ENCODE assay signal across 8 cellular contexts in genomic region chr1:176205322-176205914, GRCh38. TPM values are rescaled to one million over a fixed set of nuclear protein-coding genes. Genes with fewer than 3 reads are reported as not detected.
DNase-seq lines count a peak whose midpoint lies in the region; ATAC-seq and TF ChIP-seq lines count a peak whose summit lies in the region.

No MANE protein-coding gene starts in this region.

- no peak overlapping the region for H2AFZ ChIP-seq in OCI-LY3 (ENCODE audit: low read depth, low read length)

- H3K4me1 Mint-ChIP-seq in endodermal cell (peaks cover 12% of the 10 kb centered on the region), osteocyte (ENCODE audit: unreplicated experiment) (peaks cover 36% of the 10 kb centered on the region)

- H3K4me3 Mint-ChIP-seq in endodermal cell (peak overlapping the region; percentile 93), osteocyte (ENCODE audit: unreplicated experiment) (peak overlapping the region; percentile 92)

- no peak for TF ChIP-seq CTCF in GM13976 (IDR thresholded peaks at IDR 0.05; ENCODE audit: borderline replicate concordance, control extremely low read depth, extremely low read depth, insufficient read depth, missing control alignments)
- TF ChIP-seq CTCF in OCI-LY3 (IDR thresholded peaks at IDR 0.05; ENCODE audit: low read depth, low read length): no peak
- no peak for TF ChIP-seq CTCF in endodermal cell (conservative IDR thresholded peaks at IDR 0.05)
- TF ChIP-seq CTCF in osteocyte (IDR thresholded peaks at IDR 0.05): no peak

- H3K27me3 Mint-ChIP-seq in endodermal cell (ENCODE audit: insufficient read depth) (no peaks in the 10 kb centered on the region), osteocyte (ENCODE audit: unreplicated experiment) (no peaks in the 10 kb centered on the region)

- H3K9ac ChIP-seq in OCI-LY3 (ENCODE audit: low read length) (peak overlapping the region; percentile 94), endodermal cell (ENCODE audit: extremely low read depth, low read length, poor library complexity, severe bottlenecking) (peak overlapping the region; percentile 75)

- H3K27ac ChIP-seq in OCI-LY3 (ENCODE audit: low read length) (peak overlapping the region; percentile 78), endodermal cell (ENCODE audit: low read depth, low read length) (no peak overlapping the region)

- no peak for ATAC-seq in HG03565 (IDR thresholded peaks at IDR 0.05; ENCODE audit: unreplicated experiment)

- no peaks in the 10 kb centered on the region for H3K36me3 ChIP-seq in OCI-LY3 (replicated peaks; ENCODE audit: low read depth, low read length)
- H3K36me3 ChIP-seq in endodermal cell (ENCODE audit: control insufficient read depth, insufficient read depth, low read length): no peaks in the 10 kb centered on the region

- in situ Hi-C loops in GM13976 (cut with MboI; ENCODE audit: low sequenced_read_pairs, unreplicated experiment): no loop called here

- peak overlapping the region; percentile 95 for H3K4me2 ChIP-seq in OCI-LY3 (ENCODE audit: low read length)

- H3K4me1 ChIP-seq in OCI-LY3 (ENCODE audit: low read length) (peaks cover 24% of the 10 kb centered on the region), endodermal cell (ENCODE audit: control insufficient read depth, insufficient read depth, low read length) (no peaks in the 10 kb centered on the region)

- no peaks in the 10 kb centered on the region for H3K27me3 ChIP-seq in OCI-LY3 (ENCODE audit: low read depth, low read length)
- H3K27me3 ChIP-seq in endodermal cell (ENCODE audit: control insufficient read depth, insufficient read depth, low read length, poor library complexity, severe bottlenecking): no peaks in the 10 kb centered on the region

- peak overlapping the region; percentile 96 for H3K4me3 ChIP-seq in OCI-LY3 (ENCODE audit: low read length)
- peak overlapping the region; percentile 99 for H3K4me3 ChIP-seq in endodermal cell (ENCODE audit: low read length)

- peaks cover 78% of the 10 kb centered on the region for H3K79me2 ChIP-seq in OCI-LY3 (ENCODE audit: low read length)

- H3K27ac Mint-ChIP-seq in endodermal cell: peak overlapping the region; percentile 35
- H3K27ac Mint-ChIP-seq in osteocyte (ENCODE audit: unreplicated experiment): peak overlapping the region; percentile 84

- peaks cover 6% of the 10 kb centered on the region for H3K36me3 Mint-ChIP-seq in endodermal cell (ENCODE audit: low read depth)
- H3K36me3 Mint-ChIP-seq in osteocyte (ENCODE audit: unreplicated experiment): no peaks in the 10 kb centered on the region

- H3K9me3 ChIP-seq in OCI-LY3 (ENCODE audit: insufficient read depth, low read length) (no peaks in the 10 kb centered on the region), endodermal cell (ENCODE audit: control insufficient read depth, low read length) (no peaks in the 10 kb centered on the region)

- peak; percentile 18 for DNase-seq in GM13976 (ENCODE audit: low spot score)
- DNase-seq in endodermal cell: no peak
- DNase-seq in osteocyte (ENCODE audit: extremely low spot score, unreplicated experiment): no peak
- no peak for DNase-seq in activated gamma-delta T cell (lab: John Stamatoyannopoulos, UW)
- DNase-seq in NCI-H2107 (lab: John Stamatoyannopoulos, UW): no peak
- no peak for DNase-seq in NCI-H2171 (lab: John Stamatoyannopoulos, UW)

- H4K20me1 ChIP-seq in OCI-LY3 (ENCODE audit: insufficient read depth, low read length): peaks cover 57% of the 10 kb centered on the region

- WGBS in endodermal cell (ENCODE audit: insufficient coverage in 1 of 2, insufficient read length in 1 of 2), 2 experiments: 52 to 71% methylated on average over 3 to 5 of the region's 5 CpGs

- no peaks in the 10 kb centered on the region for H3K9me3 Mint-ChIP-seq in endodermal cell
- H3K9me3 Mint-ChIP-seq in osteocyte (ENCODE audit: unreplicated experiment): no peaks in the 10 kb centered on the region

RNA-seq across cellular contexts. Expression of gene COP1, which starts 1.7 kb away (rescaled TPM):
- total RNA-seq in endodermal cell (10 to 100 TPM; 70.1 to 70.6 TPM), osteocyte (35.8 and 39.1 TPM in 2 replicates)
- 49.2 TPM for polyA plus RNA-seq in endodermal cell (2013, experiment 1 of 2)
- 48.9 TPM for polyA plus RNA-seq in endodermal cell (2013, experiment 2 of 2)
